ENCODE assay signal across 20 cellular contexts in the genomic region with DNA sequence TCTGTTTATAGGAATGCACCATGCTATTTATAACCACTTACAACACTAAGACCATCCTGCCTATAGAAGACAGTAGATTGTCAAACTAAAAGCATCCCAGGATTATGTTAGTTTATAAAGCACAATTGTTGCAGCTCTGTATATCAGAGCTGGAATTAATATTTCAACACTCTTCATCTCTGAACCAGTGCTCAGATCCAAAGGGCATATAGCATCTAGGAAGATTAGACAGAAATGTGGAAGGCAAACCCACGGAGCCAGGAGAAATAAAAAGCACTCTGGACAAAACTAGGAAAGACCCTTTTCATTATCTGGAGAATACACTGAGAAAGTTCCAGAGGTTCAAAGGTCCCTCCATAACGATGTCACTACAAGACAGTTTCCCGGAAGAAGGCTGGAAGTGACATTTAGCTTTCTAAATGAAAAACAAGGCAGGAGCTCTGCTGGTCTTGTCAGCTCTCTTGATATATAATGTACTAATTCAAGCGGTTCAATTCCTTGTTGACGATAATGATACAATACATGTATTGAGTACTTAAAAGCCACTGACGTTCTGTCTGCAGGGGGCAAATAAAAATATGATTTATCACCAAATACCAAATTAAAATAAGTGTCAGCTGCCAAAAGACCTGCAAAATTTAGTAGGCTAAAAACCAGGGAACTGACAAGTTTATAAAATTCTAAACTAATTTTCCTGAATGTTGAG.
"Had no signal": no experiment of that assay in that cellular context is flagged by ENCODE, and none has a peak within 500 bp of the region (broad histone marks: within the 10 kb centered on the region; RNA-seq: fewer than 3 reads in every experiment).

No MANE protein-coding gene starts in this region.

- ATAC-seq: gastrocnemius medialis; stimulated activated effector memory CD8-positive, alpha-beta T cell treated with anti-CD3 and anti-CD28 coated beads, Interleukin-12 subunit alpha, Interleukin-12 subunit beta, amount 100 ng/mL, for 72 hours; stimulated activated naive CD8-positive, alpha-beta T cell treated with anti-CD3 and anti-CD28 coated beads, Interleukin-15, Interleukin-2, amounts not matched to agents 100 U/mL and 50 U/mL, for 24 hours had no signal

- H3K9me3 ChIP-seq: esophagus muscularis mucosa, gastrocnemius medialis, left ventricle myocardium inferior, sigmoid colon, suprapubic skin, transverse colon had no signal

- H3K27ac Mint-ChIP-seq: nephron progenitor cell; stimulated activated effector memory CD8-positive, alpha-beta T cell treated with anti-CD3 and anti-CD28 coated beads, Interleukin-12 subunit alpha, Interleukin-12 subunit beta, amount 100 ng/mL, for 72 hours had no signal

- H3K9me3 Mint-ChIP-seq: central memory CD8-positive, alpha-beta T cell; naive B cell; nephron progenitor cell; stimulated activated effector memory CD8-positive, alpha-beta T cell treated with anti-CD3 and anti-CD28 coated beads, Interleukin-12 subunit alpha, Interleukin-12 subunit beta, amount 100 ng/mL, for 72 hours had no signal

- H3K4me3 ChIP-seq: esophagus muscularis mucosa, gastrocnemius medialis, left ventricle myocardium inferior, lung, sigmoid colon, skin epidermis, suprapubic skin, transverse colon had no signal

- H3K4me1 Mint-ChIP-seq: central memory CD8-positive, alpha-beta T cell; stimulated activated effector memory CD8-positive, alpha-beta T cell treated with anti-CD3 and anti-CD28 coated beads, Interleukin-12 subunit alpha, Interleukin-12 subunit beta, amount 100 ng/mL, for 72 hours had no signal

- H3K4me3 Mint-ChIP-seq: central memory CD8-positive, alpha-beta T cell; naive B cell; nephron progenitor cell; stimulated activated effector memory CD8-positive, alpha-beta T cell treated with anti-CD3 and anti-CD28 coated beads, Interleukin-12 subunit alpha, Interleukin-12 subunit beta, amount 100 ng/mL, for 72 hours had no signal

- H3K36me3 Mint-ChIP-seq: stimulated activated effector memory CD8-positive, alpha-beta T cell treated with anti-CD3 and anti-CD28 coated beads, Interleukin-12 subunit alpha, Interleukin-12 subunit beta, amount 100 ng/mL, for 72 hours had no signal

- H3K27ac ChIP-seq: esophagus muscularis mucosa, gastrocnemius medialis, left ventricle myocardium inferior, sigmoid colon, suprapubic skin, transverse colon had no signal

- H3K27me3 ChIP-seq: esophagus muscularis mucosa, gastrocnemius medialis, sigmoid colon, suprapubic skin, transverse colon had no signal

- DNase-seq: effector memory CD4-positive, alpha-beta T cell; gastrocnemius medialis; islet precursor cell; left ventricle myocardium inferior; mesendoderm; naive B cell; nephron progenitor cell; posterior cingulate gyrus; sigmoid colon; stimulated activated CD4-positive, alpha-beta T cell treated with anti-CD3 and anti-CD28 coated beads, Interleukin-12 subunit alpha, Interleukin-12 subunit beta, amount 100 ng/mL, for 4 hours; stimulated activated CD4-positive, alpha-beta T cell treated with anti-CD3 and anti-CD28 coated beads, Interleukin-4, amount 100 ng/mL, for 1 hour; stimulated activated CD8-positive, alpha-beta memory T cell treated with anti-CD3 and anti-CD28 coated beads, Interleukin-4, amount 100 ng/mL, for 48 hours; stimulated activated naive CD8-positive, alpha-beta T cell treated with anti-CD3 and anti-CD28 coated beads, Interleukin-15, Interleukin-2, amounts not matched to agents 100 U/mL and 50 U/mL, for 24 hours; transverse colon had no signal

- H3K36me3 ChIP-seq: esophagus muscularis mucosa, gastrocnemius medialis, left ventricle myocardium inferior, sigmoid colon, suprapubic skin, transverse colon had no signal
